Comparison of ENCODE assay signal across 28 cellular contexts in genomic region chr3:156323466-156323865, GRCh38.
A peak's percentile ranks its signal among the peaks of the same experiment; 100 is the strongest.
DNase-seq lines count a peak whose midpoint lies in the region; ATAC-seq and TF ChIP-seq lines count a peak whose summit lies in the region.
"Had no signal": no experiment of that assay in that cellular context is flagged by ENCODE, and none has a peak within 500 bp of the region (broad histone marks: within the 10 kb centered on the region; RNA-seq: fewer than 3 reads in every experiment).

No MANE protein-coding gene starts in this region.

- no peaks in the 10 kb centered on the region for H3K79me2 ChIP-seq in Karpas-422 (ENCODE audit: low read length)
- H3K79me2 ChIP-seq: parathyroid adenoma had no signal

- no peaks in the 10 kb centered on the region for H3K9me3 ChIP-seq in adipocyte (ENCODE audit: control insufficient read depth, low read length)
- H3K9me3 ChIP-seq in Karpas-422 (ENCODE audit: low read length) = no peaks in the 10 kb centered on the region
- H3K9me3 ChIP-seq: thyroid gland had no signal

- DNase-seq in H4 (ENCODE audit: low spot score) = peak; percentile 23
- DNase-seq in M059J (ENCODE audit: low read depth) = peak; percentile 70
- DNase-seq in adipocyte (ENCODE audit: low read depth) = peak; percentile 1
- DNase-seq in fibroblast of pulmonary artery (ENCODE audit: low read depth) = peak; percentile 57
- no peak for DNase-seq in T-helper 1 cell
- DNase-seq in Karpas-422 = no peak
- DNase-seq: activated CD4-positive, alpha-beta T cell treated with anti-CD3 and anti-CD28 coated beads, Interleukin-2, amount 50 U/mL, for 48 hours; activated effector memory CD4-positive, alpha-beta T cell treated with anti-CD3 and anti-CD28 coated beads, Interleukin-2, amount 50 U/mL, for 16 hours; amniotic stem cell; CD4-positive, CD25-positive, alpha-beta regulatory T cell; central memory CD4-positive, alpha-beta T cell; erythroblast; GF-D8; GOT3; left cardiac atrium; NCI-H1694; NCI-H2171 treated with DMSO at 0.1 percent for 48 hours; NCI-H526; SHP77 treated with DMSO at 0.1 percent for 48 hours; stimulated activated naive B cell treated with anti-CD40 and anti-IgM and Interleukin-4, amounts not matched to agents 10 μg/mL and 1 μg/mL and 100 μg/mL, for 72 hours; T-helper 2 cell; thyroid gland; WERI-Rb-1 had no signal

- H3K9me2 ChIP-seq in Karpas-422 (replicated peaks; ENCODE audit: insufficient read depth, low read length) = no peaks in the 10 kb centered on the region

- no peak overlapping the region for H3K9ac ChIP-seq in adipocyte (ENCODE audit: low read length)
- H3K9ac ChIP-seq in Karpas-422 (ENCODE audit: low read length) = no peak overlapping the region
- H3K9ac ChIP-seq: parathyroid adenoma had no signal

- no peaks in the 10 kb centered on the region for H3K27me3 ChIP-seq in adipocyte (replicated peaks; ENCODE audit: control insufficient read depth, insufficient read depth, low read length)
- no peaks in the 10 kb centered on the region for H3K27me3 ChIP-seq in Karpas-422 (ENCODE audit: low read length)
- H3K27me3 ChIP-seq: thyroid gland had no signal

- H3K4me2 ChIP-seq in Karpas-422 (ENCODE audit: low read depth, low read length, poor library complexity, severe bottlenecking) = no peak overlapping the region

- H3K36me3 ChIP-seq in adipocyte (ENCODE audit: control insufficient read depth, insufficient read depth, low read length, severe bottlenecking) = no peaks in the 10 kb centered on the region
- H3K36me3 ChIP-seq in Karpas-422 (ENCODE audit: insufficient read depth, low read length) = no peaks in the 10 kb centered on the region
- H3K36me3 ChIP-seq: thyroid gland, WERI-Rb-1 had no signal

- H3K4me3 ChIP-seq in adipocyte (ENCODE audit: low read length) = no peak overlapping the region
- H3K4me3 ChIP-seq in fibroblast of pulmonary artery (replicated peaks; ENCODE audit: low read depth, low read length) = no peak overlapping the region
- H3K4me3 ChIP-seq in Karpas-422 (ENCODE audit: low read length) = no peak overlapping the region
- H3K4me3 ChIP-seq: thyroid gland had no signal

- TF ChIP-seq CTCF in fibroblast of pulmonary artery (IDR thresholded peaks at IDR 0.05; ENCODE audit: low read length, missing control alignments) = no peak

- H3K27ac ChIP-seq in Karpas-422 (ENCODE audit: low read length) = no peak overlapping the region
- H3K27ac ChIP-seq: parathyroid adenoma, thyroid gland, WERI-Rb-1 had no signal

- H2AFZ ChIP-seq in Karpas-422 (ENCODE audit: low read length) = no peak overlapping the region
- H2AFZ ChIP-seq: parathyroid adenoma had no signal

- H4K20me1 ChIP-seq in Karpas-422 (ENCODE audit: insufficient read depth, low read depth, low read length) = no peaks in the 10 kb centered on the region

- no peaks in the 10 kb centered on the region for H3K4me1 ChIP-seq in adipocyte (ENCODE audit: control insufficient read depth, insufficient read depth, low read length)
- H3K4me1 ChIP-seq in Karpas-422 (ENCODE audit: low read length) = no peaks in the 10 kb centered on the region
- H3K4me1 ChIP-seq: parathyroid adenoma, thyroid gland had no signal

- ATAC-seq in HG02885 (IDR thresholded peaks at IDR 0.05; ENCODE audit: poor library complexity, unreplicated experiment) = no peak
- ATAC-seq in GM18868 (IDR thresholded peaks at IDR 0.05; ENCODE audit: unreplicated experiment) = no peak
- ATAC-seq: left cardiac atrium; natural killer cell treated with Interleukin-12 subunit alpha and Interleukin-12 subunit beta and Interleukin-15 and Interleukin-18, amount 100 ng/mL, for 72 hours; sciatic nerve; stimulated activated naive B cell treated with anti-CD40 and anti-IgM and Interleukin-4, amounts not matched to agents 10 μg/mL and 1 μg/mL and 100 μg/mL, for 72 hours had no signal

Comparison
In these comparisons a context has a peak if more than half of its experiments do, and no peak if none do; other contexts are left out.
1. DNase-seq: peak in H4 (single experiment), M059J (single experiment), adipocyte (single experiment) and fibroblast of pulmonary artery (single experiment); none in T-helper 1 cell (0 of 5) and Karpas-422 (single experiment).